In genomic region chrX:125203379-125203736, GRCh38 we compare ENCODE assay signal across 8 cellular contexts.
DNase-seq lines count a peak whose midpoint lies in the region; ATAC-seq and TF ChIP-seq lines count a peak whose summit lies in the region.

No MANE protein-coding gene starts in this region.

- H3K4me3 Mint-ChIP-seq in CD14-positive monocyte: peak overlapping the region; percentile 79 to 91
- H3K4me3 Mint-ChIP-seq in effector memory CD8-positive, alpha-beta T cell: peak overlapping the region; percentile 66 to 79

- peaks cover 39 to 56% (median 52%) of the 10 kb centered on the region in 3 donors for H3K27me3 Mint-ChIP-seq in CD14-positive monocyte (ENCODE audit: low read depth in 3 of 3)
- peaks cover 32 to 40% of the 10 kb centered on the region in 2 donors for H3K27me3 Mint-ChIP-seq in effector memory CD8-positive, alpha-beta T cell

- intact Hi-C loops in CD14-positive monocyte (cut with micrococcal nuclease): no loop called here

- peak overlapping the region; percentile 63 for H3K9ac ChIP-seq in HUES6 (ENCODE audit: low read length)

- H3K4me3 ChIP-seq in HUES6 (ENCODE audit: low read depth, low read length) (peak overlapping the region; percentile 83), neutrophil (ENCODE audit: low read depth in 1 of 2, low read length in 1 of 2) (peak overlapping the region; percentile 67 to 73)

- peaks cover 0 to 2% of the 10 kb centered on the region in 2 donors for H3K36me3 Mint-ChIP-seq in CD14-positive monocyte
- no peaks in the 10 kb centered on the region for H3K36me3 Mint-ChIP-seq in effector memory CD8-positive, alpha-beta T cell (ENCODE audit: insufficient read depth)

- no peak overlapping the region for H3K27ac ChIP-seq in HUES6 (ENCODE audit: low read depth, low read length)
- peak overlapping the region; percentile 80 for H3K27ac ChIP-seq in neutrophil

- H3K36me3 ChIP-seq in HUES6 (ENCODE audit: control insufficient read depth, insufficient read depth, low read length) (no peaks in the 10 kb centered on the region), neutrophil (no peaks in the 10 kb centered on the region)

- peaks cover 0 to 15% (median 8%) of the 10 kb centered on the region in 7 donors for H3K9me3 Mint-ChIP-seq in CD14-positive monocyte
- no peaks in the 10 kb centered on the region for H3K9me3 Mint-ChIP-seq in effector memory CD8-positive, alpha-beta T cell

- H3K27ac Mint-ChIP-seq in CD14-positive monocyte: peak overlapping the region in 1 of 7 donors; percentile 46
- H3K27ac Mint-ChIP-seq in effector memory CD8-positive, alpha-beta T cell: no peak overlapping the region

- ATAC-seq in effector memory CD8-positive, alpha-beta T cell (replicated peaks): no peak
- no peak for ATAC-seq in GM19023 (IDR thresholded peaks at IDR 0.05; ENCODE audit: unreplicated experiment)

- DNase-seq in CD14-positive monocyte (ENCODE audit: low spot score): no peak
- DNase-seq in effector memory CD8-positive, alpha-beta T cell: no peak
- no peak for DNase-seq in RKO (ENCODE audit: low spot score)
- no peak for DNase-seq in NCI-H1417 treated with DMSO at 0.1 percent for 48 hours (lab: John Stamatoyannopoulos, UW)
- DNase-seq in NCI-H2081 treated with DMSO at 0.1 percent for 48 hours (lab: John Stamatoyannopoulos, UW): no peak

- no peak for TF ChIP-seq CTCF in CD14-positive monocyte (IDR thresholded peaks at IDR 0.05)
- no peak for TF ChIP-seq CTCF in neutrophil (IDR thresholded peaks at IDR 0.05)

- peaks cover 26% of the 10 kb centered on the region for H3K4me1 Mint-ChIP-seq in CD14-positive monocyte
- peaks cover 13 to 20% of the 10 kb centered on the region in 2 donors for H3K4me1 Mint-ChIP-seq in effector memory CD8-positive, alpha-beta T cell (ENCODE audit: low read depth in 2 of 2)

- H3K4me1 ChIP-seq in HUES6 (ENCODE audit: control insufficient read depth, insufficient read depth, low read length): peaks cover 19% of the 10 kb centered on the region
- peaks cover 10 to 16% of the 10 kb centered on the region in 2 experiments for H3K4me1 ChIP-seq in neutrophil (ENCODE audit: control insufficient read depth in 1 of 2, insufficient read depth in 1 of 2, low read depth in 1 of 2, low read length in 1 of 2)

- no peaks in the 10 kb centered on the region for H3K9me3 ChIP-seq in HUES6 (ENCODE audit: control insufficient read depth, insufficient read depth, low read depth, low read length)
- no peaks in the 10 kb centered on the region for H3K9me3 ChIP-seq in neutrophil

- peaks cover 45% of the 10 kb centered on the region for H3K27me3 ChIP-seq in HUES6 (ENCODE audit: control insufficient read depth, insufficient read depth, low read length)
- peaks cover 32% of the 10 kb centered on the region for H3K27me3 ChIP-seq in neutrophil
